ENCODE assay signal across 19 cellular contexts in genomic region chr7:85287126-85287825, GRCh38.
DNase-seq lines count a peak whose midpoint lies in the region; FAIRE-seq and TF ChIP-seq lines count a peak whose summit lies in the region.
"Had no signal": no experiment of that assay in that cellular context is flagged by ENCODE, and none has a peak within 500 bp of the region (broad histone marks: within the 10 kb centered on the region; RNA-seq: fewer than 3 reads in every experiment).

No MANE protein-coding gene starts in this region.

- H3K79me2 ChIP-seq in astrocyte (ENCODE audit: insufficient read depth, low read length) (no peaks in the 10 kb centered on the region), hepatocyte (no peaks in the 10 kb centered on the region)

- H3K27ac ChIP-seq in astrocyte (ENCODE audit: low read depth, low read length) (no peak overlapping the region), hepatocyte (no peak overlapping the region)
- H3K27ac ChIP-seq: dorsolateral prefrontal cortex, right lobe of liver had no signal

- H3K4me1 Mint-ChIP-seq in astrocyte (ENCODE audit: low read depth, unreplicated experiment) = no peaks in the 10 kb centered on the region

- H3K36me3 ChIP-seq in astrocyte (ENCODE audit: insufficient read depth, low read length) = no peaks in the 10 kb centered on the region
- H3K36me3 ChIP-seq in hepatocyte (replicated peaks; ENCODE audit: insufficient read depth, low read depth) = no peaks in the 10 kb centered on the region
- H3K36me3 ChIP-seq: right lobe of liver had no signal

- H3K9me3 ChIP-seq in astrocyte (ENCODE audit: insufficient read depth, low read depth, low read length) = no peaks in the 10 kb centered on the region
- no peaks in the 10 kb centered on the region for H3K9me3 ChIP-seq in hepatocyte (ENCODE audit: low read depth)
- H3K9me3 ChIP-seq: mucosa of descending colon had no signal

- WGBS in hepatocyte (ENCODE audit: low lambda C conversion rate, missing lambda C conversion rate) = 70% methylated on average over 4 of the region's 4 CpGs

- peak; percentile 67 for FAIRE-seq in astrocyte (lab: Jason Lieb, UNC)
- FAIRE-seq: HepG2 had no signal

- no peak overlapping the region for H3K4me3 Mint-ChIP-seq in astrocyte (ENCODE audit: unreplicated experiment)
- H3K4me3 Mint-ChIP-seq: B cell had no signal

- TF ChIP-seq CTCF in AG09319 (IDR thresholded peaks at IDR 0.05; ENCODE audit: low read depth, low read length) (no peak), astrocyte (IDR thresholded peaks at IDR 0.05; ENCODE audit: insufficient read depth, low read depth, low read length) (no peak), hepatocyte (IDR thresholded peaks at IDR 0.05; ENCODE audit: poor library complexity) (no peak)

- in situ Hi-C loops in KBM-7 (cut with MboI; ENCODE audit: low pct_unique_long_range_greater_than_20kb, low sequenced_read_pairs) = no loop called here

- H3K27ac Mint-ChIP-seq in astrocyte (ENCODE audit: unreplicated experiment) = no peak overlapping the region
- H3K27ac Mint-ChIP-seq: B cell had no signal

- H2AFZ ChIP-seq in astrocyte (ENCODE audit: low read depth, low read length) = no peak overlapping the region
- H2AFZ ChIP-seq in hepatocyte = no peak overlapping the region

- no peaks in the 10 kb centered on the region for H3K36me3 Mint-ChIP-seq in astrocyte (ENCODE audit: low read depth, unreplicated experiment)

- H3K9me3 Mint-ChIP-seq in astrocyte (ENCODE audit: unreplicated experiment) = no peaks in the 10 kb centered on the region

- H3K27me3 Mint-ChIP-seq in astrocyte (ENCODE audit: low read depth, unreplicated experiment) = no peaks in the 10 kb centered on the region
- H3K27me3 Mint-ChIP-seq: B cell had no signal

- H3K9ac ChIP-seq in astrocyte (ENCODE audit: low read length) = no peak overlapping the region

- DNase-seq in AG09319 (ENCODE audit: extremely low read depth, low read depth) (peak; percentile 12), HCEC 1CT (peak; percentile 6), astrocyte (ENCODE audit: low read depth) (no peak), hepatocyte (ENCODE audit: low spot score) (peak; percentile 6), glomerular visceral epithelial cell (ENCODE audit: extremely low spot score) (no peak), KBM-7 (no peak), COR-L47 (lab: John Stamatoyannopoulos, UW) (no peak), NCI-H2227 (lab: John Stamatoyannopoulos, UW; ENCODE audit: unreplicated experiment) (no peak)
- DNase-seq: activated CD4-positive, alpha-beta T cell treated with anti-CD3 and anti-CD28 coated beads for 1 hour; activated naive CD4-positive, alpha-beta T cell treated with anti-CD3 and anti-CD28 coated beads, Interleukin-2, amount 50 U/mL, for 16 hours; dorsolateral prefrontal cortex; mucosa of descending colon; NCI-H2107; NK-92 treated with Interleukin-12 subunit alpha and Interleukin-12 subunit beta, amount 100 ng/mL, for 24 hours; right lobe of liver; Right ventricle myocardium superior; stimulated activated CD4-positive, alpha-beta T cell treated with anti-CD3 and anti-CD28 coated beads, Interleukin-2, amount 100 ng/mL, for 24 hours had no signal

- H4K20me1 ChIP-seq in astrocyte (ENCODE audit: insufficient read depth, low read length) = no peaks in the 10 kb centered on the region
- H4K20me1 ChIP-seq in hepatocyte (ENCODE audit: insufficient read depth, poor library complexity, severe bottlenecking) = no peaks in the 10 kb centered on the region

- no peaks in the 10 kb centered on the region for H3K27me3 ChIP-seq in astrocyte (ENCODE audit: insufficient read depth, low read length)
- no peaks in the 10 kb centered on the region for H3K27me3 ChIP-seq in hepatocyte
- H3K27me3 ChIP-seq: dorsolateral prefrontal cortex, right lobe of liver had no signal

- H3K4me1 ChIP-seq in astrocyte (ENCODE audit: insufficient read depth, low read length) = no peaks in the 10 kb centered on the region
- peaks cover 5% of the 10 kb centered on the region for H3K4me1 ChIP-seq in hepatocyte (ENCODE audit: insufficient read depth)
- H3K4me1 ChIP-seq: right lobe of liver had no signal

- H3K4me3 ChIP-seq in astrocyte (ENCODE audit: insufficient read depth, low read depth, low read length) = no peak overlapping the region
- no peak overlapping the region for H3K4me3 ChIP-seq in hepatocyte
- H3K4me3 ChIP-seq: dorsolateral prefrontal cortex, mucosa of descending colon, right lobe of liver had no signal

- H3K9me2 ChIP-seq in hepatocyte (replicated peaks; ENCODE audit: insufficient read depth) = no peaks in the 10 kb centered on the region

- H3K4me2 ChIP-seq in astrocyte (ENCODE audit: low read length) (no peak overlapping the region), hepatocyte (no peak overlapping the region)

Comparison
In these comparisons a context has a peak if more than half of its experiments do, and no peak if none do; other contexts are left out.
1. DNase-seq: peak in AG09319 (single experiment), HCEC 1CT (single experiment) and hepatocyte (single experiment); none in astrocyte (single experiment), glomerular visceral epithelial cell (single experiment), KBM-7 (single experiment), COR-L47 (single experiment) and NCI-H2227 (single experiment).